Comparison of ENCODE assay signal across 18 cellular contexts in genomic region chr3:8730641-8731040, GRCh38. TPM values are rescaled to one million over a fixed set of nuclear protein-coding genes. Genes with fewer than 3 reads are reported as not detected.
DNase-seq lines count a peak whose midpoint lies in the region; ATAC-seq and TF ChIP-seq lines count a peak whose summit lies in the region.
"Had no signal": no experiment of that assay in that cellular context is flagged by ENCODE, and none has a peak within 500 bp of the region (broad histone marks: within the 10 kb centered on the region; RNA-seq: fewer than 3 reads in every experiment).

No MANE protein-coding gene starts in this region.

- H3K27me3 Mint-ChIP-seq in type B pancreatic cell: no peaks in the 10 kb centered on the region
- no peaks in the 10 kb centered on the region for H3K27me3 Mint-ChIP-seq in activated CD8-positive, alpha-beta T cell treated with anti-CD3 and anti-CD28 coated beads, Interleukin-2, amount 10 ng/mL, durations not matched to agents 7 days and 5 days (ENCODE audit: low read depth)

- H3K27ac ChIP-seq in IMR-90 (ENCODE audit: insufficient read depth, low read length): no peak overlapping the region
- H3K27ac ChIP-seq in transverse colon: no peak overlapping the region

- H3K9me1 ChIP-seq in IMR-90 (ENCODE audit: insufficient read depth, low read length): no peaks in the 10 kb centered on the region

- H3K9ac ChIP-seq in IMR-90 (ENCODE audit: low read depth, low read length): no peak overlapping the region

- no peak overlapping the region for H4K91ac ChIP-seq in IMR-90 (ENCODE audit: insufficient read depth, low read depth, low read length)

- TF ChIP-seq POLR2A in IMR-90 (IDR thresholded peaks at IDR 0.05; ENCODE audit: low read depth, low read length): no peak
- no peak for TF ChIP-seq POLR2A in transverse colon (IDR thresholded peaks at IDR 0.05)

- H4K5ac ChIP-seq in IMR-90 (ENCODE audit: low read depth, low read length): no peak overlapping the region

- peak overlapping the region; percentile 46 for H2AFZ ChIP-seq in IMR-90 (replicated peaks; ENCODE audit: low read length, poor library complexity)

- no peak overlapping the region for H3K18ac ChIP-seq in IMR-90 (ENCODE audit: low read depth, low read length)

- H2BK20ac ChIP-seq in IMR-90 (ENCODE audit: low read depth, low read length): no peak overlapping the region

- H3K4me1 Mint-ChIP-seq in type B pancreatic cell (ENCODE audit: unreplicated experiment): peaks cover 43% of the 10 kb centered on the region
- no peaks in the 10 kb centered on the region for H3K4me1 Mint-ChIP-seq in activated CD8-positive, alpha-beta T cell treated with anti-CD3 and anti-CD28 coated beads, Interleukin-2, amount 10 ng/mL, durations not matched to agents 7 days and 5 days (ENCODE audit: low read depth)

- no peak overlapping the region for H2BK120ac ChIP-seq in IMR-90 (ENCODE audit: low read depth, low read length)

- H3K56ac ChIP-seq in IMR-90 (ENCODE audit: extremely low read depth, insufficient read depth, low read length): no peak overlapping the region

- no peak overlapping the region for H2BK15ac ChIP-seq in IMR-90 (ENCODE audit: low read depth, low read length)

- BruUV-seq in IMR-90 (replicated peaks; lab: Mats Ljungman, UMichigan): no TSS peak

- dilution Hi-C loops in IMR-90 (cut with HindIII; ENCODE audit: low sequenced_read_pairs, unreplicated experiment): no loop called here

- peak; percentile 35; the same call in 1 of the 2 replicates for ATAC-seq in IMR-90 (ENCODE audit: low read depth)
- no peak for ATAC-seq in activated CD8-positive, alpha-beta T cell treated with anti-CD3 and anti-CD28 coated beads, Interleukin-2, amount 10 ng/mL, durations not matched to agents 7 days and 5 days

- no peak overlapping the region for H3K4ac ChIP-seq in IMR-90 (ENCODE audit: low read depth, low read length)

- H3K9me3 ChIP-seq in IMR-90 (ENCODE audit: control insufficient read depth, insufficient read depth, low read length) (no peaks in the 10 kb centered on the region; the same call in 1 of the 2 replicates), transverse colon (no peaks in the 10 kb centered on the region)
- H3K9me3 ChIP-seq: BE2C had no signal

- no peak overlapping the region for H2AK5ac ChIP-seq in IMR-90 (ENCODE audit: low read depth, low read length)

- no peaks in the 10 kb centered on the region for H4K20me1 ChIP-seq in IMR-90 (ENCODE audit: insufficient read depth, low read length)

- DNase-seq in IMR-90 (peak; percentile 27), dermis blood vessel endothelial cell (peak; percentile 17), kidney glomerular epithelial cell (lab: John Stamatoyannopoulos, UW) (peak; percentile 27), type B pancreatic cell (ENCODE audit: extremely low spot score, unreplicated experiment) (peak; percentile 27), NCI-H146 (lab: John Stamatoyannopoulos, UW) (no peak), transverse colon (no peak)
- no peak for DNase-seq in activated CD8-positive, alpha-beta T cell treated with anti-CD3 and anti-CD28 coated beads, Interleukin-2, amount 10 ng/mL, durations not matched to agents 7 days and 5 days
- DNase-seq: ACHN; BE2C; CD4-positive, alpha-beta T cell; DMS53; H7; NCI-H1048; NCI-H1694; NCI-H524 treated with DMSO at 0.1 percent for 48 hours; RPMI8226 had no signal

- H3K9me3 Mint-ChIP-seq in type B pancreatic cell: peaks cover 7% of the 10 kb centered on the region
- H3K9me3 Mint-ChIP-seq in activated CD8-positive, alpha-beta T cell treated with anti-CD3 and anti-CD28 coated beads, Interleukin-2, amount 10 ng/mL, durations not matched to agents 7 days and 5 days (ENCODE audit: insufficient read depth): no peaks in the 10 kb centered on the region
- H3K9me3 Mint-ChIP-seq: CD4-positive, alpha-beta T cell had no signal

- H3K27me3 ChIP-seq in IMR-90 (ENCODE audit: control insufficient read depth, insufficient read depth, low read length) (no peaks in the 10 kb centered on the region; the same call in 1 of the 2 replicates), transverse colon (no peaks in the 10 kb centered on the region)
- H3K27me3 ChIP-seq: BE2C had no signal

- no peak overlapping the region for H3K4me2 ChIP-seq in IMR-90 (ENCODE audit: low read depth, low read length)

- H3K36me3 ChIP-seq in IMR-90 (ENCODE audit: control insufficient read depth, insufficient read depth, low read length) (no peaks in the 10 kb centered on the region), transverse colon (no peaks in the 10 kb centered on the region)
- H3K36me3 ChIP-seq: BE2C had no signal

- CTCF ChIA-PET in IMR-90 (lab: Yijun Ruan, JAX): no interaction called here
- CTCF ChIA-PET in activated CD8-positive, alpha-beta T cell treated with anti-CD3 and anti-CD28 coated beads, Interleukin-2, amount 10 ng/mL, durations not matched to agents 7 days and 5 days (lab: Charles Lee): no interaction called here

- no peak for TF ChIP-seq RAD21 in IMR-90 (IDR thresholded peaks at IDR 0.05; ENCODE audit: low read length)

- H3K79me1 ChIP-seq in IMR-90 (ENCODE audit: low read depth in 1 of 2, low read length in 2 of 2): no peaks in the 10 kb centered on the region

- H3K23ac ChIP-seq in IMR-90 (ENCODE audit: low read depth, low read length): no peak overlapping the region

- H3K4me3 ChIP-seq in IMR-90 (ENCODE audit: insufficient read depth, low read depth, low read length) (no peak overlapping the region), transverse colon (no peak overlapping the region)

- H4K8ac ChIP-seq in IMR-90 (ENCODE audit: low read depth in 2 of 2, low read length in 2 of 2): no peak overlapping the region

- H2BK5ac ChIP-seq in IMR-90 (ENCODE audit: low read depth, low read length, poor library complexity, severe bottlenecking): no peak overlapping the region

- no peak overlapping the region for H3K4me3 Mint-ChIP-seq in type B pancreatic cell
- H3K4me3 Mint-ChIP-seq in activated CD8-positive, alpha-beta T cell treated with anti-CD3 and anti-CD28 coated beads, Interleukin-2, amount 10 ng/mL, durations not matched to agents 7 days and 5 days: no peak overlapping the region
- H3K4me3 Mint-ChIP-seq: CD4-positive, alpha-beta T cell had no signal

- no peaks in the 10 kb centered on the region for H3K36me3 Mint-ChIP-seq in type B pancreatic cell
- no peaks in the 10 kb centered on the region for H3K36me3 Mint-ChIP-seq in activated CD8-positive, alpha-beta T cell treated with anti-CD3 and anti-CD28 coated beads, Interleukin-2, amount 10 ng/mL, durations not matched to agents 7 days and 5 days (ENCODE audit: low read depth)

- no peak overlapping the region for H3K27ac Mint-ChIP-seq in type B pancreatic cell
- no peak overlapping the region for H3K27ac Mint-ChIP-seq in activated CD8-positive, alpha-beta T cell treated with anti-CD3 and anti-CD28 coated beads, Interleukin-2, amount 10 ng/mL, durations not matched to agents 7 days and 5 days
- H3K27ac Mint-ChIP-seq: CD4-positive, alpha-beta T cell had no signal

- TF ChIP-seq CTCF in IMR-90 (conservative IDR thresholded peaks at IDR 0.05; ENCODE audit: low read depth, low read length) (no peak), type B pancreatic cell (conservative IDR thresholded peaks at IDR 0.05) (no peak), transverse colon (IDR thresholded peaks at IDR 0.05) (no peak)

- intact Hi-C loops in IMR-90 (cut with micrococcal nuclease) (no loop called here), transverse colon (cut with DNase I; ENCODE audit: low total_unique reads) (no loop called here)

- no peak for TF ChIP-seq EP300 in transverse colon (IDR thresholded peaks at IDR 0.05; ENCODE audit: low read depth)

- no peak overlapping the region; the same call in 1 of the 2 replicates for H3K14ac ChIP-seq in IMR-90 (replicated peaks; ENCODE audit: low read depth, low read length)

- 0% methylated on average over 1 of the region's 4 CpGs; no CpG with 5 or more reads in 1 of the 2 experiments for WGBS in IMR-90 (ENCODE audit: extremely low coverage in 2 of 2, insufficient read length in 1 of 2), 2 experiments
- WGBS in transverse colon (ENCODE audit: low coverage in 1 of 2), 2 donors: 62 to 93% methylated on average over 3 to 4 of the region's 4 CpGs

- no peak overlapping the region for H2AK9ac ChIP-seq in IMR-90 (replicated peaks; ENCODE audit: low read depth, low read length, poor library complexity)

- POLR2A ChIA-PET in IMR-90 (lab: Charles Lee; ENCODE audit: unreplicated experiment): interaction anchor here (0.6 kb wide), 1 partner anchor 236 kb away, joined by 3 read pairs; no protein-coding TSS in a partner anchor
- POLR2A ChIA-PET in activated CD8-positive, alpha-beta T cell treated with anti-CD3 and anti-CD28 coated beads, Interleukin-2, amount 10 ng/mL, durations not matched to agents 7 days and 5 days (lab: Charles Lee): no interaction called here

- in situ Hi-C loops in IMR-90 (cut with MboI; ENCODE audit: low sequenced_read_pairs): loop anchor here (25.0 kb wide), 1 partner anchor 293 kb away; no protein-coding TSS in a partner anchor
- in situ Hi-C loops in transverse colon (cut with MboI; ENCODE audit: low pct_ligation_motif_present in 1 of 4, low pct_unique_long_range_greater_than_20kb in 1 of 4, low sequenced_read_pairs in 3 of 4): no loop called here

- H3K4me1 ChIP-seq in IMR-90 (ENCODE audit: control insufficient read depth, insufficient read depth, low read length): peaks cover 2% of the 10 kb centered on the region; the same call in 1 of the 2 replicates
- no peaks in the 10 kb centered on the region for H3K4me1 ChIP-seq in transverse colon
- H3K4me1 ChIP-seq: BE2C had no signal

TF ChIP-seq in IMR-90, 13 proteins besides CTCF, POLR2A, EP300 and RAD21 (continues in another document):
- TF ChIP-seq RFX5 (IDR thresholded peaks at IDR 0.05; ENCODE audit: low read depth, low read length): no peak
- TF ChIP-seq FOS (IDR thresholded peaks at IDR 0.05; ENCODE audit: low read depth, low read length): no peak

RNA-seq across cellular contexts. Expression of gene CAV3, which starts 3.0 kb away (rescaled TPM):
- total RNA-seq in IMR-90 (2012; rRNA removed) (0.28 and 0.36 TPM in 2 replicates), dermis blood vessel endothelial cell (not detected in 2 replicates), type B pancreatic cell (ENCODE audit: low replicate concordance) (not detected in 2 replicates), transverse colon (not detected)
- 0.17 TPM in 1 of 2 replicates, not detected in the other for polyA plus RNA-seq in IMR-90 (2012; rRNA removed)
- polyA plus RNA-seq in IMR-90 (2012; cell fraction: cytosol; rRNA removed): not detected in 2 replicates
- polyA plus RNA-seq in IMR-90 (2012; cell fraction: nucleus; rRNA removed; ENCODE audit: low replicate concordance): not detected in 2 replicates
- not detected for total RNA-seq in activated CD8-positive, alpha-beta T cell treated with anti-CD3 and anti-CD28 coated beads, Interleukin-2, amount 10 ng/mL, durations not matched to agents 7 days and 5 days
- total RNA-seq: CD4-positive, alpha-beta T cell; H7; MCF 10A; OCI-LY7 had no signal

RNA-seq across cellular contexts. Expression of gene OXTR, which starts 38.8 kb away (rescaled TPM):
- 56.1 and 76.9 TPM in 2 replicates for total RNA-seq in IMR-90 (2012; rRNA removed)
- polyA plus RNA-seq in IMR-90 (2012; rRNA removed): 42.8 and 50.0 TPM in 2 replicates
- 15.7 and 51.4 TPM in 2 replicates for polyA plus RNA-seq in IMR-90 (2012; cell fraction: cytosol; rRNA removed)
- 15.6 and 29.9 TPM in 2 replicates for polyA plus RNA-seq in IMR-90 (2012; cell fraction: nucleus; rRNA removed; ENCODE audit: low replicate concordance)
- total RNA-seq in dermis blood vessel endothelial cell: 4.6 and 5.3 TPM in 2 replicates
- 3.3 and 4.1 TPM in 2 replicates for total RNA-seq in type B pancreatic cell (ENCODE audit: low replicate concordance)
- total RNA-seq in activated CD8-positive, alpha-beta T cell treated with anti-CD3 and anti-CD28 coated beads, Interleukin-2, amount 10 ng/mL, durations not matched to agents 7 days and 5 days: under 1 TPM; 0.70 to 0.71 TPM
- total RNA-seq in transverse colon: 1 to 10 TPM in 1 of 4 donors, under 1 TPM in 1, not detected in 2; 0.27 to 1.1 TPM

Comparison
In these comparisons a context has a peak if more than half of its experiments do, and no peak if none do; other contexts are left out.
1. DNase-seq: peak in IMR-90 (single experiment), dermis blood vessel endothelial cell (single experiment), kidney glomerular epithelial cell (single experiment) and type B pancreatic cell (single experiment); none in NCI-H146 (single experiment), activated CD8-positive, alpha-beta T cell treated with anti-CD3 and anti-CD28 coated beads, Interleukin-2, amount 10 ng/mL, durations not matched to agents 7 days and 5 days (single experiment) and transverse colon (single experiment).